In the genomic region with DNA sequence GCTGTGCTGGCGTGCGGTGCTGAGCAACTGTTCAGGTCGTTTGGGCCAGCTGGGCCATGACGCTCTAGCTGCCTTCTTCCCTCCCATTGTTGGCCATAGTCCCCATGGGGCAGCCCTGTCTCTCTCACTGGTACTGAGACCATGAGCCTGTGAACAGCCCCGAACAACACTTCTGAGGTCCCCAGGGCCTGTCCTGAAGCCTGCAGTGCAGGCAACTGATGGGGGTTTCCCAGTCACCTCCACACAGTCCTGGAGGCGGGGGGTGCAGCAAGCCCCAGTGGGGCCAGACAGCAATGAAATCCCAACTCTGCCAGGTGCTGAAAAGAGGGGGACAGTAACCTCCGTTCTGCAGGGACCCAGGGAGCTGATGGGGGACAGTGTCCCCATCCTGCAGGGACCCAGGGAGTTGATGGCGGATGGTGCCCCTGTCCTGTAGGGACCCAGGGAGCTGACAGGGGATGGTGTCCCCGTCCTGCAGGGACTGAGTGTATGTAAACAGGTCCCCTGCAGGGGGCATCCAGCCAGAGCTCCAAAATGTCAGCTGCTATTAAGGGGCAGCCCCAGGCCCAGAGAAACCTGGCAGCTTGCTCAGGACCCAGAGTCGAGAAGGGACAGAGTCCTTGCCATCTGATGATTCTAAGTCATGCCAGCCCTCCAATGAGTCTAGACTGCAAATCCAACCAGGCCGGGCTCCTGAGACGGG, we compare ENCODE assay signal across 24 cellular contexts. TPM values are rescaled to one million over a fixed set of nuclear protein-coding genes. Genes with fewer than 3 reads are reported as not detected.
A peak's percentile ranks its signal among the peaks of the same experiment; 100 is the strongest.
DNase-seq lines count a peak whose midpoint lies in the region; ATAC-seq, FAIRE-seq and TF ChIP-seq lines count a peak whose summit lies in the region.
"Had no signal": no experiment of that assay in that cellular context is flagged by ENCODE, and none has a peak within 500 bp of the region (broad histone marks: within the 10 kb centered on the region; RNA-seq: fewer than 3 reads in every experiment).

No MANE protein-coding gene starts in this region.

- TF ChIP-seq CTCF in BE2C (IDR thresholded peaks at IDR 0.05; ENCODE audit: low read depth, low read length) (peak; percentile 19), GM23338 (conservative IDR thresholded peaks at IDR 0.05; ENCODE audit: low read depth in 2 of 2) (no peak), OCI-LY7 (conservative IDR thresholded peaks at IDR 0.05; ENCODE audit: low read length) (peak; percentile 38), H1 (IDR thresholded peaks at IDR 0.05; ENCODE audit: control extremely low read depth in 1 of 3, insufficient read depth in 1 of 3, low read depth in 1 of 3, low read length in 3 of 3) (peak in 2 of 3 experiments; percentile 5 to 13; a peak in 2 of 4 replicates), upper lobe of right lung (IDR thresholded peaks at IDR 0.05) (no peak)

- TF ChIP-seq POLR2A in H1 (IDR thresholded peaks at IDR 0.05; ENCODE audit: control extremely low read depth in 1 of 2, low read depth in 2 of 2, low read length in 2 of 2) = no peak

- H3K36me3 Mint-ChIP-seq in GM23338 (ENCODE audit: low read depth) = no peaks in the 10 kb centered on the region
- H3K36me3 Mint-ChIP-seq: CD14-positive monocyte had no signal

- H3K4me3 ChIP-seq in BE2C (ENCODE audit: low read depth, low read length) (no peak overlapping the region), GM23338 (no peak overlapping the region), OCI-LY7 (ENCODE audit: low read depth, low read length, poor library complexity, severe bottlenecking) (no peak overlapping the region), H1 (ENCODE audit: extremely low read depth in 1 of 4, insufficient read depth in 2 of 4, low read depth in 3 of 4, low read length in 4 of 4) (no peak overlapping the region), aorta (ENCODE audit: low read length in 2 of 2) (no peak overlapping the region), upper lobe of right lung (no peak overlapping the region)
- H3K4me3 ChIP-seq: HAP-1, SK-N-MC had no signal

- H4K8ac ChIP-seq in H1 (ENCODE audit: extremely low read depth, insufficient read depth, low read length) = no peak overlapping the region

- no peaks in the 10 kb centered on the region for H3K9me2 ChIP-seq in GM23338 (ENCODE audit: insufficient read depth)
- H3K9me2 ChIP-seq in OCI-LY7 (ENCODE audit: insufficient read depth, low read length) = no peaks in the 10 kb centered on the region

- H3K9me3 ChIP-seq in BE2C (no peaks in the 10 kb centered on the region), OCI-LY7 (ENCODE audit: low read length) (no peaks in the 10 kb centered on the region), H1 (ENCODE audit: insufficient read depth in 2 of 2, low read depth in 1 of 2, low read length in 1 of 2) (no peaks in the 10 kb centered on the region), aorta (ENCODE audit: control insufficient read depth, low read length) (no peaks in the 10 kb centered on the region), upper lobe of right lung (no peaks in the 10 kb centered on the region)
- H3K9me3 ChIP-seq: HAP-1 had no signal

- POLR2A ChIA-PET in OCI-LY7 (lab: Charles Lee) (no interaction called here), H1 (lab: Charles Lee; ENCODE audit: partially characterized antibody) (no interaction called here)

- peaks cover 19% of the 10 kb centered on the region for H3K27me3 Mint-ChIP-seq in GM23338 (ENCODE audit: insufficient read depth, low read depth, poor library complexity)

- H3K4me3 Mint-ChIP-seq in GM23338 = no peak overlapping the region
- H3K4me3 Mint-ChIP-seq: CD14-positive monocyte had no signal

- no peak overlapping the region for H2BK5ac ChIP-seq in H1 (ENCODE audit: low read depth, low read length)

- H2BK12ac ChIP-seq in H1 (ENCODE audit: low read depth, low read length) = no peak overlapping the region

- H4K5ac ChIP-seq in H1 (ENCODE audit: insufficient read length, low read depth, low read length) = no peak overlapping the region

- H3K4ac ChIP-seq in H1 (replicated peaks; ENCODE audit: insufficient read length, low read depth, low read length) = no peak overlapping the region

- FAIRE-seq in H1 (lab: Jason Lieb, UNC) = no peak
- FAIRE-seq: A204.1, GM12891, GM18507, HTR-8/SVneo had no signal

- no TSS peak for BruUV-seq in OCI-LY7 (replicated peaks; lab: Mats Ljungman, UMichigan)

- H3K18ac ChIP-seq in H1 (ENCODE audit: extremely low read depth, low read length) = no peak overlapping the region

- DNase-seq in BE2C (no peak), GM23338 (ENCODE audit: low spot score) (no peak), OCI-LY7 (ENCODE audit: low spot score) (peak; percentile 22), H1 (ENCODE audit: low read depth in 1 of 2, low spot score in 2 of 2) (no peak), aorta (no peak), upper lobe of right lung (no peak)
- DNase-seq: MV-4-11, NCI-H1436, NCI-H2029, NCI-H2171 treated with DMSO at 0.1 percent for 48 hours, NCI-H446 treated with DMSO at 0.1 percent for 48 hours, NCI-H748 treated with DMSO at 0.1 percent for 48 hours had no signal

- H3K27ac ChIP-seq in GM23338 (ENCODE audit: low read depth) (no peak overlapping the region), OCI-LY7 (ENCODE audit: low read depth, low read length, poor library complexity, severe bottlenecking) (no peak overlapping the region), H1 (ENCODE audit: low read depth, low read length) (no peak overlapping the region), aorta (ENCODE audit: low read depth in 1 of 2, low read length in 2 of 2) (no peak overlapping the region), upper lobe of right lung (no peak overlapping the region)
- H3K27ac ChIP-seq: HL-60, SK-N-MC had no signal

- no peaks in the 10 kb centered on the region for H3F3A ChIP-seq in GM23338 (replicated peaks; ENCODE audit: low read depth)

- H3K4me1 ChIP-seq in BE2C (no peaks in the 10 kb centered on the region), GM23338 (ENCODE audit: insufficient read depth) (no peaks in the 10 kb centered on the region), OCI-LY7 (ENCODE audit: insufficient read depth, low read length, poor library complexity, severe bottlenecking) (no peaks in the 10 kb centered on the region), H1 (replicated peaks in 1 of 4; ENCODE audit: control insufficient read depth in 3 of 4, insufficient read depth in 4 of 4, low read length in 3 of 4) (peaks cover 0 to 3% (median 0%) of the 10 kb centered on the region in 4 experiments; a peak in 2 of 7 replicates), aorta (ENCODE audit: control insufficient read depth in 1 of 2, insufficient read depth in 2 of 2, low read length in 2 of 2) (no peaks in the 10 kb centered on the region), upper lobe of right lung (no peaks in the 10 kb centered on the region)
- H3K4me1 ChIP-seq: HAP-1 had no signal

- H3K23me2 ChIP-seq in H1 (ENCODE audit: low read depth, low read length) = no peaks in the 10 kb centered on the region

- H2AK5ac ChIP-seq in H1 (ENCODE audit: low read depth, low read length) = no peak overlapping the region

- TF ChIP-seq RAD21 in H1 (IDR thresholded peaks at IDR 0.05 in 1 of 2, conservative IDR thresholded peaks at IDR 0.05 in 1 of 2; ENCODE audit: low read depth in 2 of 2, low read length in 2 of 2) = 0 out of 4 replicates have a peak, but pooled peaks of 1 of the 2 experiments have one; percentile 10

- no peak for TF ChIP-seq EP300 in H1 (IDR thresholded peaks at IDR 0.05; ENCODE audit: borderline replicate concordance in 1 of 2, low read depth in 2 of 2, low read length in 2 of 2)

- H4K20me1 ChIP-seq in GM23338 (replicated peaks; ENCODE audit: insufficient read depth) (no peaks in the 10 kb centered on the region), OCI-LY7 (ENCODE audit: insufficient read depth, low read length) (no peaks in the 10 kb centered on the region), H1 (replicated peaks in 1 of 2; ENCODE audit: control insufficient read depth in 1 of 2, insufficient read depth in 2 of 2, low read length in 2 of 2) (peaks cover 4 to 5% of the 10 kb centered on the region in 2 experiments)

- peak; percentile 13 for ATAC-seq in GM23338
- ATAC-seq in aorta (ENCODE audit: low FRiP score) = no peak
- ATAC-seq in GM21717 (IDR thresholded peaks at IDR 0.05; ENCODE audit: unreplicated experiment) = no peak
- ATAC-seq in GM21526 (IDR thresholded peaks at IDR 0.05; ENCODE audit: low FRiP score, unreplicated experiment) = no peak
- no peak for ATAC-seq in upper lobe of right lung
- ATAC-seq: Panc1, Right ventricle myocardium inferior had no signal

- H3K36me3 ChIP-seq in BE2C (no peaks in the 10 kb centered on the region), GM23338 (ENCODE audit: insufficient read depth) (no peaks in the 10 kb centered on the region), OCI-LY7 (ENCODE audit: insufficient read depth, low read length) (no peaks in the 10 kb centered on the region), H1 (ENCODE audit: control insufficient read depth in 2 of 4, insufficient read depth in 4 of 4, low read length in 3 of 4) (no peaks in the 10 kb centered on the region), aorta (ENCODE audit: control insufficient read depth in 1 of 2, insufficient read depth in 2 of 2, low read length in 1 of 2) (no peaks in the 10 kb centered on the region), upper lobe of right lung (no peaks in the 10 kb centered on the region)
- H3K36me3 ChIP-seq: HAP-1 had no signal

- no peak overlapping the region for H3K56ac ChIP-seq in H1 (replicated peaks; ENCODE audit: insufficient read length, low read depth, low read length)

- intact Hi-C loops in OCI-LY7 (cut with micrococcal nuclease; ENCODE audit: unreplicated experiment) = no loop called here
- intact Hi-C loops in aorta (cut with DNase I) = no loop called here
- intact Hi-C loops in upper lobe of right lung (cut with DNase I) = no loop called here

- no peak overlapping the region for H2BK120ac ChIP-seq in H1 (replicated peaks; ENCODE audit: low read depth, low read length)

- H2AFZ ChIP-seq in GM23338 (no peak overlapping the region), OCI-LY7 (ENCODE audit: low read length) (no peak overlapping the region), H1 (ENCODE audit: low read length) (no peak overlapping the region)

- CTCF ChIA-PET in OCI-LY7 (lab: Charles Lee; ENCODE audit: unreplicated experiment) = no interaction called here
- CTCF ChIA-PET in H1 (lab: Charles Lee; ENCODE audit: partially characterized antibody) = interaction anchor here (0.6 to 4.3 kb wide), 11 partner anchors 10 to 717 kb away, joined by 3 to 30 read pairs (median 3); no protein-coding TSS in a partner anchor

- H3K27me3 ChIP-seq in BE2C (peaks cover 28% of the 10 kb centered on the region), GM23338 (ENCODE audit: insufficient read depth) (no peaks in the 10 kb centered on the region), H1 (replicated peaks in 1 of 4; ENCODE audit: control insufficient read depth in 3 of 4, extremely low read depth in 1 of 4, insufficient read depth in 3 of 4, low read length in 3 of 4) (no peaks in the 10 kb centered on the region), aorta (ENCODE audit: control insufficient read depth in 1 of 2, insufficient read depth in 2 of 2, low read length in 1 of 2) (no peaks in the 10 kb centered on the region), upper lobe of right lung (peaks cover 38% of the 10 kb centered on the region)

- no peaks in the 10 kb centered on the region for H3K9me3 Mint-ChIP-seq in GM23338

- H3K79me2 ChIP-seq in GM23338 (replicated peaks; ENCODE audit: insufficient read depth) (no peaks in the 10 kb centered on the region), OCI-LY7 (ENCODE audit: insufficient read depth, low read depth, low read length) (no peaks in the 10 kb centered on the region), H1 (ENCODE audit: control insufficient read depth in 1 of 2, insufficient read depth in 2 of 2, low read length in 2 of 2) (no peaks in the 10 kb centered on the region)

- H3K9ac ChIP-seq in H1 (replicated peaks in 1 of 4; ENCODE audit: extremely low read depth in 1 of 4, low read depth in 3 of 4, low read length in 3 of 4) = no peak overlapping the region

- no peak overlapping the region for H2BK15ac ChIP-seq in H1 (ENCODE audit: low read length)

- H3K23ac ChIP-seq in H1 (ENCODE audit: insufficient read length) = no peak overlapping the region

- H4K91ac ChIP-seq in H1 (replicated peaks; ENCODE audit: insufficient read length, low read length) = no peak overlapping the region

- no peak overlapping the region for H3K27ac Mint-ChIP-seq in GM23338

- no peaks in the 10 kb centered on the region; the same call in 1 of the 2 replicates for H3K79me1 ChIP-seq in H1 (ENCODE audit: low read depth, low read length)

- peaks cover 3% of the 10 kb centered on the region; the same call in 2 of the 3 replicates for H3K4me1 Mint-ChIP-seq in GM23338
- H3K4me1 Mint-ChIP-seq: CD14-positive monocyte had no signal

- 78% methylated on average over 11 of the region's 12 CpGs; no CpG with 5 or more reads in 1 of the 2 experiments for WGBS in H1 (ENCODE audit: extremely low coverage in 1 of 2, insufficient coverage in 1 of 2, insufficient read length in 1 of 2, insufficient replicate concordance in 2 of 2, low coverage in 1 of 2, low lambda C conversion rate in 2 of 2, missing lambda C conversion rate in 1 of 2), 2 experiments
- WGBS in aorta, 2 donors = 74 to 80% methylated on average over 11 to 12 of the region's 12 CpGs

- no peak overlapping the region for H2BK20ac ChIP-seq in H1 (ENCODE audit: low read length)

- H3K14ac ChIP-seq in H1 (ENCODE audit: insufficient read length) = no peak overlapping the region

- no peak overlapping the region for H3K4me2 ChIP-seq in GM23338
- no peak overlapping the region for H3K4me2 ChIP-seq in OCI-LY7 (ENCODE audit: low read length)
- no peak overlapping the region for H3K4me2 ChIP-seq in H1 (ENCODE audit: insufficient read depth in 1 of 2, low read depth in 2 of 2, low read length in 2 of 2)

RNA-seq across cellular contexts. Expression of gene ENGASE, which starts 30.4 kb away (rescaled TPM):
- polyA plus RNA-seq in BE2C (2012; ENCODE audit: insufficient read depth, insufficient read length, low read depth) = 68.4 TPM
- 23.9 and 27.1 TPM in 2 replicates for total RNA-seq in GM23338 (2014; rRNA removed; shearing (Covaris generic))
- polyA plus RNA-seq in GM23338 (2016; fragmentation: Nextera tagmentation; extraction: Ambion mirVana) (8.8 and 9.0 TPM in 2 replicates), H1 (2011; rRNA removed) (9.3 and 18.8 TPM in 2 replicates), aorta (10 to 100 TPM in 1 of 2 donors, 1 to 10 TPM in 1; 7.0 to 60.5 TPM)
- total RNA-seq in OCI-LY7 (2014; rRNA removed; shearing (Covaris generic)) = 8.4 and 13.9 TPM in 2 replicates
- total RNA-seq in OCI-LY7 (2022) (31.4 and 35.1 TPM in 2 replicates), aorta (10 to 100 TPM; 42.9 to 60.3 TPM), upper lobe of right lung (58.2 TPM)
- 30.6 and 36.1 TPM in 2 replicates for total RNA-seq in H1 (2021; fragmentation: NEBNext Ultra II Directional; extraction: Animal tissue kit (Norgen Biotek cat#: 25700))
- 22.9 TPM for polyA plus RNA-seq in H1 (2011; cell fraction: cytosol; rRNA removed)
- 218 TPM for polyA plus RNA-seq in H1 (2011; cell fraction: nucleus; rRNA removed)
- 18.7 to 30.4 TPM (median 25.2 TPM) in 4 replicates for polyA plus RNA-seq in H1 (2012, experiment 1 of 2)
- polyA plus RNA-seq in H1 (2012, experiment 2 of 2) = 8.1 TPM
- 13.4 TPM for polyA plus RNA-seq in H1 (2013, experiment 1 of 2)
- polyA plus RNA-seq in H1 (2013, experiment 2 of 2) = 12.1 TPM
- 9.8 and 10.3 TPM in 2 replicates for polyA minus RNA-seq in H1 (2011; rRNA and poly(A)+ RNA removed)
- polyA minus RNA-seq in H1 (2011; cell fraction: cytosol; rRNA and poly(A)+ RNA removed) = 17.5 TPM
- 28.1 TPM for polyA minus RNA-seq in H1 (2011; cell fraction: nucleus; rRNA and poly(A)+ RNA removed)

Comparison
In these comparisons a context has a peak if more than half of its experiments do, and no peak if none do; other contexts are left out.
1. CTCF ChIP-seq: peak in BE2C (single experiment), OCI-LY7 (single experiment) and H1 (2 of 3); none in GM23338 (0 of 2) and upper lobe of right lung (single experiment).